ENCODE assay signal across 11 cellular contexts in the genomic region with DNA sequence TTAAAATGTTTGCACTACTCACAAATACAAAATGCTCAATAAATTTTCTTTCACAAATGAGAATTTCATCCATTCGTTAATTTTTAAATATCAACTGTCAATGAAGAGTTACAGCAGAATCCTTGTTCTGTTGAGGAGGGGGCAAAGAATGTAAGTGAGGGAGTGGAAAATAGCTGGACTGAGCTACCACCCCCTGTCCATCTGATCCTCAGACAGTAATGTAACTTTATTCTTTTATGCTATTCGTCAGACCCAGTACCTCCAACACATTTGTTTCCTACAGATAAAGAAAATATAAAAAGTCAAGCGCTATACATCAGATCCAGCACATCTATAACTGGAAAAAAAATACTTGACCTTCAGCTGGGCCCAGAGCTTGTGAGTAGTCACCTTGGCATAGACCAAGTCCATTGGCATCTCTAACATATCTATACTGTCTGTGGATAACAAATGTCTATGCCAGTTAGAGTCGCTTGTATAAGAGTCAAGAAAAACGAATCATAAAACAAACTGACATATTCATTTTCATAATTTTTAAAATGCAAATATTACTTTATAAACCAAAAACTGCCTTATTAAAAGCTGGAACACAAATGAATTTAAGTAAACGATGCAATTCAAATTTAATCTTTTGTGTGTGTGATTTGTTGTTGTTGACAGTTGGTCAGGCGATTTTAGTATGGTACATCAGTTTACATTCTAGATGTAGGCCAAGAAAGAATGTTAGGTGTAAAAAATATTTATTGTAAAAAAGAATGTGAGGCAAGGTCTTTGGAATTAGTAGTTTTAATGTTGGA. TPM values are rescaled to one million over a fixed set of nuclear protein-coding genes. Genes with fewer than 3 reads are reported as not detected.
A peak's percentile ranks its signal among the peaks of the same experiment; 100 is the strongest.
DNase-seq lines count a peak whose midpoint lies in the region; ATAC-seq and TF ChIP-seq lines count a peak whose summit lies in the region.
"Had no signal": no experiment of that assay in that cellular context is flagged by ENCODE, and none has a peak within 500 bp of the region (broad histone marks: within the 10 kb centered on the region; RNA-seq: fewer than 3 reads in every experiment).

No MANE protein-coding gene starts in this region.

- in situ Hi-C loops in brain microvascular endothelial cell (cut with HindIII; ENCODE audit: low pct_ligation_motif_present, low sequenced_read_pairs) = no loop called here

- H3K27ac ChIP-seq in trophoblast cell (ENCODE audit: low read depth, low read length) (peak overlapping the region; percentile 30), ovary (no peak overlapping the region), brain microvascular endothelial cell (no peak overlapping the region)
- H3K27ac ChIP-seq: foreskin keratinocyte had no signal

- TF ChIP-seq CTCF in ovary (IDR thresholded peaks at IDR 0.05) (no peak), brain microvascular endothelial cell (IDR thresholded peaks at IDR 0.05; ENCODE audit: low read depth, low read length, missing control alignments) (no peak)

- no peaks in the 10 kb centered on the region for H3K9me3 Mint-ChIP-seq in activated T-cell treated with anti-CD3 and anti-CD28 coated beads, Interleukin-2, amount 50 U/mL, for 72 hours
- H3K9me3 Mint-ChIP-seq in activated T-helper 1 cell treated with anti-CD3 and anti-CD28 coated beads, Interleukin-12 subunit alpha, Interleukin-12 subunit beta, Interleukin-2, Interleukin-4 antibody, amounts not matched to agents 30 ng/mL and 10 ng/mL and 1 ng/mL, durations not matched to agents 14 hours and 24 hours and 36 hours = no peaks in the 10 kb centered on the region

- H2AFZ ChIP-seq in trophoblast cell (ENCODE audit: insufficient read depth, low read length, poor library complexity) = no peak overlapping the region

- peak overlapping the region; percentile 66 for H3K27ac Mint-ChIP-seq in activated T-cell treated with anti-CD3 and anti-CD28 coated beads, Interleukin-2, amount 50 U/mL, for 72 hours
- H3K27ac Mint-ChIP-seq in activated T-helper 1 cell treated with anti-CD3 and anti-CD28 coated beads, Interleukin-12 subunit alpha, Interleukin-12 subunit beta, Interleukin-2, Interleukin-4 antibody, amounts not matched to agents 30 ng/mL and 10 ng/mL and 1 ng/mL, durations not matched to agents 14 hours and 24 hours and 36 hours = peak overlapping the region; percentile 84

- no peak overlapping the region for H3K14ac ChIP-seq in trophoblast cell (ENCODE audit: low read length)

- H4K91ac ChIP-seq in trophoblast cell (ENCODE audit: low read depth, low read length) = no peak overlapping the region

- ATAC-seq in activated T-cell treated with anti-CD3 and anti-CD28 coated beads, Interleukin-2, amount 50 U/mL, for 72 hours (replicated peaks in 1 of 2) = no peak
- ATAC-seq: foreskin keratinocyte had no signal

- H2BK12ac ChIP-seq in trophoblast cell (ENCODE audit: low read length) = no peak overlapping the region

- H2AK5ac ChIP-seq in trophoblast cell (ENCODE audit: low read length) = no peak overlapping the region

- no peak overlapping the region for H3K23ac ChIP-seq in trophoblast cell (ENCODE audit: low read length)

- no peak overlapping the region for H2BK5ac ChIP-seq in trophoblast cell (ENCODE audit: low read depth, low read length, poor library complexity)

- no CpG with 5 or more reads among the region's 7 CpGs for WGBS in trophoblast cell (ENCODE audit: extremely low coverage, insufficient coverage, insufficient read length)
- WGBS in ovary, 3 donors = 67 to 71% (median 70%) methylated on average over 7 of the region's 7 CpGs

- peak overlapping the region; percentile 60 to 99 for H3K4me3 Mint-ChIP-seq in activated T-cell treated with anti-CD3 and anti-CD28 coated beads, Interleukin-2, amount 50 U/mL, for 72 hours
- peak overlapping the region; percentile 72 for H3K4me3 Mint-ChIP-seq in activated T-helper 1 cell treated with anti-CD3 and anti-CD28 coated beads, Interleukin-12 subunit alpha, Interleukin-12 subunit beta, Interleukin-2, Interleukin-4 antibody, amounts not matched to agents 30 ng/mL and 10 ng/mL and 1 ng/mL, durations not matched to agents 14 hours and 24 hours and 36 hours

- no peaks in the 10 kb centered on the region for H3K36me3 ChIP-seq in trophoblast cell (ENCODE audit: control insufficient read depth in 1 of 2, insufficient read depth in 2 of 2, low read length in 2 of 2)
- H3K36me3 ChIP-seq in ovary = no peaks in the 10 kb centered on the region
- H3K36me3 ChIP-seq in brain microvascular endothelial cell (replicated peaks) = no peaks in the 10 kb centered on the region

- peaks cover 2 to 7% of the 10 kb centered on the region in 2 experiments for H3K4me1 ChIP-seq in trophoblast cell (ENCODE audit: control insufficient read depth in 1 of 2, insufficient read depth in 2 of 2, low read length in 2 of 2)
- H3K4me1 ChIP-seq in ovary (ENCODE audit: insufficient read depth) = peaks cover 5% of the 10 kb centered on the region

- no peak overlapping the region for H2BK120ac ChIP-seq in trophoblast cell (ENCODE audit: insufficient read depth, low read length, poor library complexity)

- TF ChIP-seq POLR2A in ovary (IDR thresholded peaks at IDR 0.05) = no peak

- peaks cover 3% of the 10 kb centered on the region for H3K79me2 ChIP-seq in trophoblast cell (ENCODE audit: control insufficient read depth, insufficient read depth, low read length, poor library complexity)

- H3K79me1 ChIP-seq in trophoblast cell (ENCODE audit: low read length) = peaks cover 31% of the 10 kb centered on the region

- H3K4me3 ChIP-seq in trophoblast cell (ENCODE audit: low read depth, low read length) (no peak overlapping the region), ovary (no peak overlapping the region), brain microvascular endothelial cell (ENCODE audit: low read depth, low read length) (no peak overlapping the region)
- H3K4me3 ChIP-seq: lung had no signal

- H3K27me3 Mint-ChIP-seq in activated T-cell treated with anti-CD3 and anti-CD28 coated beads, Interleukin-2, amount 50 U/mL, for 72 hours (ENCODE audit: low read depth) = no peaks in the 10 kb centered on the region
- peaks cover 2% of the 10 kb centered on the region for H3K27me3 Mint-ChIP-seq in activated T-helper 1 cell treated with anti-CD3 and anti-CD28 coated beads, Interleukin-12 subunit alpha, Interleukin-12 subunit beta, Interleukin-2, Interleukin-4 antibody, amounts not matched to agents 30 ng/mL and 10 ng/mL and 1 ng/mL, durations not matched to agents 14 hours and 24 hours and 36 hours (ENCODE audit: insufficient read depth)

- H3K4ac ChIP-seq in trophoblast cell (ENCODE audit: low read depth, low read length) = no peak overlapping the region

- no peak overlapping the region for H3K4me2 ChIP-seq in trophoblast cell (ENCODE audit: low read length)

- H3K9me3 ChIP-seq in trophoblast cell (ENCODE audit: insufficient read depth, low read depth, low read length) = no peaks in the 10 kb centered on the region
- H3K9me3 ChIP-seq in ovary = no peaks in the 10 kb centered on the region

- H3K36me3 Mint-ChIP-seq in activated T-cell treated with anti-CD3 and anti-CD28 coated beads, Interleukin-2, amount 50 U/mL, for 72 hours (ENCODE audit: insufficient read depth in 2 of 2) = no peaks in the 10 kb centered on the region
- H3K36me3 Mint-ChIP-seq in activated T-helper 1 cell treated with anti-CD3 and anti-CD28 coated beads, Interleukin-12 subunit alpha, Interleukin-12 subunit beta, Interleukin-2, Interleukin-4 antibody, amounts not matched to agents 30 ng/mL and 10 ng/mL and 1 ng/mL, durations not matched to agents 14 hours and 24 hours and 36 hours (ENCODE audit: low read depth) = no peaks in the 10 kb centered on the region

- H4K8ac ChIP-seq in trophoblast cell (ENCODE audit: low read depth, low read length) = no peak overlapping the region

- H3K18ac ChIP-seq in trophoblast cell (ENCODE audit: low read length) = no peak overlapping the region

- TF ChIP-seq EP300 in ovary (IDR thresholded peaks at IDR 0.05) = no peak

- H3K4me1 Mint-ChIP-seq in activated T-cell treated with anti-CD3 and anti-CD28 coated beads, Interleukin-2, amount 50 U/mL, for 72 hours (ENCODE audit: low read depth) = peaks cover 89% of the 10 kb centered on the region
- peaks cover 97% of the 10 kb centered on the region for H3K4me1 Mint-ChIP-seq in activated T-helper 1 cell treated with anti-CD3 and anti-CD28 coated beads, Interleukin-12 subunit alpha, Interleukin-12 subunit beta, Interleukin-2, Interleukin-4 antibody, amounts not matched to agents 30 ng/mL and 10 ng/mL and 1 ng/mL, durations not matched to agents 14 hours and 24 hours and 36 hours (ENCODE audit: low read depth)

- no peak overlapping the region for H4K12ac ChIP-seq in trophoblast cell (ENCODE audit: low read depth, low read length)

- intact Hi-C loops in activated T-helper 1 cell treated with anti-CD3 and anti-CD28 coated beads, Interleukin-12 subunit alpha, Interleukin-12 subunit beta, Interleukin-2, Interleukin-4 antibody, amounts not matched to agents 30 ng/mL and 10 ng/mL and 1 ng/mL, durations not matched to agents 14 hours and 24 hours and 36 hours (cut with micrococcal nuclease) = loop anchor here (5.0 to 10.0 kb wide), 4 partner anchors 505 to 1807 kb away; a partner anchor contains a TSS
- intact Hi-C loops in ovary (cut with DNase I) = loop anchor here in 3 of 4 donors (10.0 kb wide), 3 partner anchors 165 to 1785 kb away; a partner anchor contains a TSS

- H3K9ac ChIP-seq in trophoblast cell (ENCODE audit: low read length) = no peak overlapping the region

- no peaks in the 10 kb centered on the region for H3K27me3 ChIP-seq in trophoblast cell (ENCODE audit: insufficient read depth, low read length)
- no peaks in the 10 kb centered on the region for H3K27me3 ChIP-seq in ovary
- H3K27me3 ChIP-seq in brain microvascular endothelial cell (replicated peaks) = no peaks in the 10 kb centered on the region
- H3K27me3 ChIP-seq: foreskin keratinocyte had no signal

- no peak for DNase-seq in activated T-cell treated with anti-CD3 and anti-CD28 coated beads, Interleukin-2, amount 50 U/mL, for 72 hours
- DNase-seq in activated T-cell treated with anti-CD3 and anti-CD28 coated beads, Interleukin-2, amount 50 U/mL, for 48 hours = no peak
- DNase-seq in NAMALWA (ENCODE audit: low spot score) = peak; percentile 54
- DNase-seq in activated T-helper 1 cell treated with anti-CD3 and anti-CD28 coated beads, Interleukin-12 subunit alpha, Interleukin-12 subunit beta, Interleukin-2, Interleukin-4 antibody, amounts not matched to agents 30 ng/mL and 10 ng/mL and 1 ng/mL, durations not matched to agents 14 hours and 24 hours and 36 hours (ENCODE audit: low spot score) = no peak
- no peak for DNase-seq in trophoblast cell
- no peak for DNase-seq in stimulated activated CD4-positive, alpha-beta T cell treated with anti-CD3 and anti-CD28 coated beads, Interleukin-1b, Interleukin-23, amount 100 ng/mL, for 48 hours
- DNase-seq in ovary = no peak
- DNase-seq in brain microvascular endothelial cell = no peak
- DNase-seq: activated T-cell treated with anti-CD3 and anti-CD28 coated beads for 4 hours had no signal

RNA-seq across cellular contexts. Expression of a gene that starts 57.2 kb away (rescaled TPM):
- total RNA-seq in activated T-cell treated with anti-CD3 and anti-CD28 coated beads, Interleukin-2, amount 50 U/mL, for 72 hours = 1 to 10 TPM; 1.3 to 1.9 TPM
- 0.13 and 0.37 TPM in 2 replicates for total RNA-seq in activated T-helper 1 cell treated with anti-CD3 and anti-CD28 coated beads, Interleukin-12 subunit alpha, Interleukin-12 subunit beta, Interleukin-2, Interleukin-4 antibody, amounts not matched to agents 30 ng/mL and 10 ng/mL and 1 ng/mL, durations not matched to agents 14 hours and 24 hours and 36 hours
- 1.7 and 1.8 TPM in 2 replicates for polyA plus RNA-seq in trophoblast cell (2013)
- 1 to 10 TPM; 3.6 to 9.0 (median 7.4) TPM for total RNA-seq in ovary
- polyA plus RNA-seq in ovary = 10 to 100 TPM in 1 of 2 donors, 1 to 10 TPM in 1; 5.8 to 25.8 TPM
